Comparison of ENCODE assay signal across 8 cellular contexts in the genomic region with DNA sequence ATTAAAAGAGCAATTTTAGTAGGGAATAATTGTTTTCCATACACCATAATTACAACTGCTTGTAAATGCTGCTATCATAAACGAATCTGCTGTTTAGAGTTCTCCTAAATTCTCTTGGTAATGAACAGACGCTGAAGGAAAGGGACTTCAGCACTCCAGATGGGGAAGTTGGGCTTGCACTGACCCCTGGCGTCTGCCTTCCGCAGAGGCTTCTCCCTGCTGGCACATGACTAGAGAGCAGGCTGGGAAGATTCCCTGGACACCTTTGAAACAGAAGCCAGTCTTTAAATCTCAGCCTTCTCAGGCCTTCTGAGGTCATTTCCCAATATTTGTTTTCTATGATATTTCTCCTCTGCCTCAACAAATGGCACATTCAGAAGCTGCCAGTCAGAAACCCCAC.
A peak's percentile ranks its signal among the peaks of the same experiment; 100 is the strongest.
DNase-seq lines count a peak whose midpoint lies in the region; ATAC-seq and TF ChIP-seq lines count a peak whose summit lies in the region.

No MANE protein-coding gene starts in this region.

- TF ChIP-seq POLR2A in erythroblast (IDR thresholded peaks at IDR 0.05; ENCODE audit: low read length) (no peak), GM18505 (IDR thresholded peaks at IDR 0.05; ENCODE audit: borderline replicate concordance, extremely low read depth, insufficient read depth, insufficient read length) (no peak)

- ATAC-seq in mucosa of descending colon (peak; percentile 99), GM18505 (IDR thresholded peaks at IDR 0.05; ENCODE audit: unreplicated experiment) (no peak), GM21447 (IDR thresholded peaks at IDR 0.05; ENCODE audit: unreplicated experiment) (no peak)

- no peaks in the 10 kb centered on the region for H3K9me3 ChIP-seq in HAP-1
- no peaks in the 10 kb centered on the region for H3K9me3 ChIP-seq in mucosa of descending colon

- intact Hi-C loops in mucosa of descending colon (cut with DNase I, micrococcal nuclease) = loop anchor here in 1 of 2 donors (5.0 kb wide), 1 partner anchor 420 kb away; no protein-coding TSS in a partner anchor

- in situ Hi-C loops in HAP-1 (cut with MboI; ENCODE audit: low sequenced_read_pairs) = no loop called here

- H3K4me1 ChIP-seq in HAP-1 (no peaks in the 10 kb centered on the region), mucosa of descending colon (ENCODE audit: low read depth) (no peaks in the 10 kb centered on the region)

- peak; percentile 71 for TF ChIP-seq CTCF in mucosa of descending colon (IDR thresholded peaks at IDR 0.05)

- no peaks in the 10 kb centered on the region for H3K36me3 ChIP-seq in HAP-1 (replicated peaks)
- no peaks in the 10 kb centered on the region for H3K36me3 ChIP-seq in mucosa of descending colon (ENCODE audit: low read depth)

- DNase-seq in Ammon's horn (ENCODE audit: low spot score) = peak; percentile 75
- peak; percentile 18 to 56 for DNase-seq in HAP-1 (ENCODE audit: low spot score in 2 of 2)
- DNase-seq in SHP77 treated with DMSO at 0.1 percent for 48 hours (lab: John Stamatoyannopoulos, UW) = peak; percentile 20
- DNase-seq in erythroblast (lab: John Stamatoyannopoulos, UW) = peak; percentile 30 to 63
- peak; percentile 79 to 90 (median 88) for DNase-seq in mucosa of descending colon
- no peak for DNase-seq in DMS153 treated with DMSO at 0.1 percent for 48 hours (lab: John Stamatoyannopoulos, UW; ENCODE audit: unreplicated experiment)

- H3K27me3 ChIP-seq in HAP-1 (ENCODE audit: low read depth) = no peaks in the 10 kb centered on the region; the same call in 1 of the 2 replicates

- no peak overlapping the region for H3K4me3 ChIP-seq in HAP-1
- H3K4me3 ChIP-seq in mucosa of descending colon = no peak overlapping the region
